Comparison of ENCODE assay signal across 8 cellular contexts in genomic region chr5:73451218-73452130, GRCh38. TPM values are rescaled to one million over a fixed set of nuclear protein-coding genes. Genes with fewer than 3 reads are reported as not detected.
A peak's percentile ranks its signal among the peaks of the same experiment; 100 is the strongest.
DNase-seq lines count a peak whose midpoint lies in the region; ATAC-seq and TF ChIP-seq lines count a peak whose summit lies in the region.

No MANE protein-coding gene starts in this region.

- H3K27ac ChIP-seq in 22Rv1 (peak overlapping the region; percentile 35; the same call in 1 of the 2 replicates), left ventricle myocardium inferior (replicated peaks) (no peak overlapping the region)

- H3K9me3 ChIP-seq in left ventricle myocardium inferior (replicated peaks) = no peaks in the 10 kb centered on the region

- DNase-seq in RPMI8226 (peak; percentile 76), left ventricle myocardium inferior (peak; percentile 49), skeletal muscle cell (ENCODE audit: low read depth) (no peak), NCI-H2107 (lab: John Stamatoyannopoulos, UW) (no peak)
- DNase-seq in activated naive CD4-positive, alpha-beta T cell (lab: John Stamatoyannopoulos, UW) = peak; percentile 13 to 53 (median 25)
- no peak for DNase-seq in stimulated activated naive B cell treated with anti-CD40 and anti-IgM and Interleukin-4, amounts not matched to agents 10 μg/mL and 1 μg/mL and 100 μg/mL, for 72 hours

- H3K27ac Mint-ChIP-seq in stimulated activated naive B cell treated with anti-CD40 and anti-IgM and Interleukin-4, amounts not matched to agents 10 μg/mL and 1 μg/mL and 100 μg/mL, for 72 hours = no peak overlapping the region

- intact Hi-C loops in left ventricle myocardium inferior (cut with micrococcal nuclease) = loop anchor here (10.0 kb wide), 1 partner anchor 227 kb away; no protein-coding TSS in a partner anchor

- no peaks in the 10 kb centered on the region for H3K36me3 ChIP-seq in left ventricle myocardium inferior

- peaks cover 95% of the 10 kb centered on the region for H3K27me3 ChIP-seq in left ventricle myocardium inferior (ENCODE audit: low read depth)

- peaks cover 0 to 1% of the 10 kb centered on the region in 2 donors for H3K36me3 Mint-ChIP-seq in stimulated activated naive B cell treated with anti-CD40 and anti-IgM and Interleukin-4, amounts not matched to agents 10 μg/mL and 1 μg/mL and 100 μg/mL, for 72 hours

- H3K27me3 Mint-ChIP-seq in stimulated activated naive B cell treated with anti-CD40 and anti-IgM and Interleukin-4, amounts not matched to agents 10 μg/mL and 1 μg/mL and 100 μg/mL, for 72 hours = peaks cover 48 to 76% of the 10 kb centered on the region in 2 donors

- peaks cover 8 to 32% of the 10 kb centered on the region in 2 donors for H3K4me1 Mint-ChIP-seq in stimulated activated naive B cell treated with anti-CD40 and anti-IgM and Interleukin-4, amounts not matched to agents 10 μg/mL and 1 μg/mL and 100 μg/mL, for 72 hours

- peaks cover 1 to 9% of the 10 kb centered on the region in 2 donors for H3K9me3 Mint-ChIP-seq in stimulated activated naive B cell treated with anti-CD40 and anti-IgM and Interleukin-4, amounts not matched to agents 10 μg/mL and 1 μg/mL and 100 μg/mL, for 72 hours

- peak; percentile 96 for TF ChIP-seq CTCF in 22Rv1 (IDR thresholded peaks at IDR 0.05)
- peak; percentile 84 for TF ChIP-seq CTCF in left ventricle myocardium inferior (IDR thresholded peaks at IDR 0.05; ENCODE audit: borderline replicate concordance)

- ATAC-seq in GM18867 (IDR thresholded peaks at IDR 0.05; ENCODE audit: unreplicated experiment) = peak; percentile 29
- no peak for ATAC-seq in stimulated activated naive B cell treated with anti-CD40 and anti-IgM and Interleukin-4, amounts not matched to agents 10 μg/mL and 1 μg/mL and 100 μg/mL, for 72 hours (replicated peaks)

- H3K4me1 ChIP-seq in left ventricle myocardium inferior = peaks cover 22% of the 10 kb centered on the region

- no peak overlapping the region for H3K4me3 Mint-ChIP-seq in stimulated activated naive B cell treated with anti-CD40 and anti-IgM and Interleukin-4, amounts not matched to agents 10 μg/mL and 1 μg/mL and 100 μg/mL, for 72 hours

- H3K4me3 ChIP-seq in left ventricle myocardium inferior = peak overlapping the region; percentile 6
- peak overlapping the region; percentile 60 for H3K4me3 ChIP-seq in skeletal muscle cell (ENCODE audit: low read depth, low read length)

RNA-seq across cellular contexts. Expression of gene FOXD1, which starts 2.9 kb away (rescaled TPM):
- 0.19 TPM for total RNA-seq in left ventricle myocardium inferior

RNA-seq across cellular contexts. Expression of gene BTF3, which starts 46.8 kb away (rescaled TPM):
- total RNA-seq in left ventricle myocardium inferior = 386 TPM

Comparison
In these comparisons a context has a peak if more than half of its experiments do, and no peak if none do; other contexts are left out.
1. DNase-seq: peak in RPMI8226 (single experiment), activated naive CD4-positive, alpha-beta T cell (4 of 4) and left ventricle myocardium inferior (single experiment); none in skeletal muscle cell (single experiment), NCI-H2107 (single experiment) and stimulated activated naive B cell treated with anti-CD40 and anti-IgM and Interleukin-4, amounts not matched to agents 10 μg/mL and 1 μg/mL and 100 μg/mL, for 72 hours (single experiment).